1 cellular context compared by ENCODE assay signal in the genomic region with DNA sequence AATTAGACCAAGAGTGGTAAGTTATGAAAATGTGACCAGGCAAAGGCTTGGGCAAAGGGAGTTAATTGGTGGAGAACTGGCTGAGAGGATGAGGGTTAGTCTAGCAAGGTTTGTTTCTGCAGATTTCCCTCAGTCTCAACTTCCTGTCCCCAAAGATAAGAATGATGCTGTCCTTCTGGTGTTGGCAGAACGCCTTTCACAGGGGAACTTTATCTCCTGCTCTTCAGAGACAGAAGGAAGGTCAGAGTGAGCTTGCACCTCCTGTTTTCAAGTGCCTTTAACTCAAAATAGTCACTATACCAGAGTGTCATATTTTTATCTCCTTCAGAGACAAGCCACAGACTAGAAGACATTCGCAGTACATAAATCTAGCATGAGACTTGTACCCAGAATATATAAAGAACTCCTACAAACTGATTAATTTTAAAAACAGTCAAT.
A peak's percentile ranks its signal among the peaks of the same experiment; 100 is the strongest.
TF ChIP-seq lines count a peak whose summit lies in the region.

No MANE protein-coding gene starts in this region.

TF ChIP-seq in K562, 482 proteins besides CTCF, POLR2A, EP300 and RAD21 (continued from another document and continues in another):
- TF ChIP-seq, protein P1, sequence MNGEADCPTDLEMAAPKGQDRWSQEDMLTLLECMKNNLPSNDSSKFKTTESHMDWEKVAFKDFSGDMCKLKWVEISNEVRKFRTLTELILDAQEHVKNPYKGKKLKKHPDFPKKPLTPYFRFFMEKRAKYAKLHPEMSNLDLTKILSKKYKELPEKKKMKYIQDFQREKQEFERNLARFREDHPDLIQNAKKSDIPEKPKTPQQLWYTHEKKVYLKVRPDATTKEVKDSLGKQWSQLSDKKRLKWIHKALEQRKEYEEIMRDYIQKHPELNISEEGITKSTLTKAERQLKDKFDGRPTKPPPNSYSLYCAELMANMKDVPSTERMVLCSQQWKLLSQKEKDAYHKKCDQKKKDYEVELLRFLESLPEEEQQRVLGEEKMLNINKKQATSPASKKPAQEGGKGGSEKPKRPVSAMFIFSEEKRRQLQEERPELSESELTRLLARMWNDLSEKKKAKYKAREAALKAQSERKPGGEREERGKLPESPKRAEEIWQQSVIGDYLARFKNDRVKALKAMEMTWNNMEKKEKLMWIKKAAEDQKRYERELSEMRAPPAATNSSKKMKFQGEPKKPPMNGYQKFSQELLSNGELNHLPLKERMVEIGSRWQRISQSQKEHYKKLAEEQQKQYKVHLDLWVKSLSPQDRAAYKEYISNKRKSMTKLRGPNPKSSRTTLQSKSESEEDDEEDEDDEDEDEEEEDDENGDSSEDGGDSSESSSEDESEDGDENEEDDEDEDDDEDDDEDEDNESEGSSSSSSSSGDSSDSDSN (IDR thresholded peaks at IDR 0.05; ENCODE audit: borderline replicate concordance in 1 of 2, low read depth in 2 of 2, low read length in 2 of 2): no peak
- TF ChIP-seq SIX5 (IDR thresholded peaks at IDR 0.05; ENCODE audit: borderline replicate concordance in 1 of 2, insufficient read depth in 1 of 2, low read depth in 1 of 2, low read length in 2 of 2): no peak
- TF ChIP-seq SRSF7 (optimal IDR thresholded peaks at IDR 0.05; ENCODE audit: low read depth, low read length): no peak
- TF ChIP-seq ZNF75A (CRISPR knock-in tag; IDR thresholded peaks at IDR 0.05): no peak
- TF ChIP-seq NBN (IDR thresholded peaks at IDR 0.05; ENCODE audit: low read depth): 0 out of 2 replicates have a peak, but pooled peaks have one; percentile 60
- TF ChIP-seq FOSL1 (tag; conservative IDR thresholded peaks at IDR 0.05): peak; percentile 64
- TF ChIP-seq, protein P2, sequence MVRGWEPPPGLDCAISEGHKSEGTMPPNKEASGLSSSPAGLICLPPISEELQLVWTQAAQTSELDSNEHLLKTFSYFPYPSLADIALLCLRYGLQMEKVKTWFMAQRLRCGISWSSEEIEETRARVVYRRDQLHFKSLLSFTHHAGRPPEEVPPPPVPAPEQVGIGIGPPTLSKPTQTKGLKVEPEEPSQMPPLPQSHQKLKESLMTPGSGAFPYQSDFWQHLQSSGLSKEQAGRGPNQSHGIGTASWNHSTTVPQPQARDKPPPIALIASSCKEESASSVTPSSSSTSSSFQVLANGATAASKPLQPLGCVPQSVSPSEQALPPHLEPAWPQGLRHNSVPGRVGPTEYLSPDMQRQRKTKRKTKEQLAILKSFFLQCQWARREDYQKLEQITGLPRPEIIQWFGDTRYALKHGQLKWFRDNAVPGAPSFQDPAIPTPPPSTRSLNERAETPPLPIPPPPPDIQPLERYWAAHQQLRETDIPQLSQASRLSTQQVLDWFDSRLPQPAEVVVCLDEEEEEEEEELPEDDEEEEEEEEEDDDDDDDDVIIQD (CRISPR knock-in tag; IDR thresholded peaks at IDR 0.05): no peak
- no peak for TF ChIP-seq FIP1L1 (IDR thresholded peaks at IDR 0.05; ENCODE audit: low read depth, low read length, poor library complexity, severe bottlenecking)
- TF ChIP-seq BRD4 (IDR thresholded peaks at IDR 0.05): no peak
- no peak for TF ChIP-seq NCOA4 (IDR thresholded peaks at IDR 0.05; ENCODE audit: partially characterized antibody)
- peak; percentile 83 for TF ChIP-seq STAT5A (IDR thresholded peaks at IDR 0.05; ENCODE audit: borderline replicate concordance, low read length)
- TF ChIP-seq SRSF9 (IDR thresholded peaks at IDR 0.05; ENCODE audit: borderline replicate concordance, low read depth, low read length): no peak
- TF ChIP-seq MECOM (CRISPR knock-in tag; IDR thresholded peaks at IDR 0.05): peak; percentile 86; the same call in 1 of the 2 replicates
- TF ChIP-seq, protein P3, sequence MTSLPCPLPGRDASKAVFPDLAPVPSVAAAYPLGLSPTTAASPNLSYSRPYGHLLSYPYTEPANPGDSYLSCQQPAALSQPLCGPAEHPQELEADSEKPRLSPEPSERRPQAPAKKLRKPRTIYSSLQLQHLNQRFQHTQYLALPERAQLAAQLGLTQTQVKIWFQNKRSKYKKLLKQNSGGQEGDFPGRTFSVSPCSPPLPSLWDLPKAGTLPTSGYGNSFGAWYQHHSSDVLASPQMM (CRISPR knock-in tag; IDR thresholded peaks at IDR 0.05): no peak
- TF ChIP-seq ZNF431 (CRISPR knock-in tag; IDR thresholded peaks at IDR 0.05): no peak
- no peak for TF ChIP-seq ZNF445 (CRISPR knock-in tag; IDR thresholded peaks at IDR 0.05; ENCODE audit: low read depth)
- TF ChIP-seq TRIM28 (IDR thresholded peaks at IDR 0.05): no peak
- 0 out of 2 replicates have a peak, but pooled peaks have one; percentile 38 for TF ChIP-seq GATAD2A (IDR thresholded peaks at IDR 0.05)
- no peak for TF ChIP-seq HSF4 (CRISPR knock-in tag; IDR thresholded peaks at IDR 0.05; ENCODE audit: borderline replicate concordance)
- TF ChIP-seq PHTF2 (CRISPR knock-in tag; IDR thresholded peaks at IDR 0.05): no peak
- TF ChIP-seq NFATC3 (IDR thresholded peaks at IDR 0.05): no peak
- TF ChIP-seq ZNF133 (CRISPR knock-in tag; IDR thresholded peaks at IDR 0.05): no peak
- TF ChIP-seq CTBP1 (IDR thresholded peaks at IDR 0.05; ENCODE audit: borderline replicate concordance): peak; percentile 90
- no peak for TF ChIP-seq PPARD (CRISPR knock-in tag; IDR thresholded peaks at IDR 0.05)
- no peak for TF ChIP-seq ZFX (CRISPR knock-in tag; IDR thresholded peaks at IDR 0.05)
- no peak for TF ChIP-seq ZC3H8 (IDR thresholded peaks at IDR 0.05)
- TF ChIP-seq NEUROD1 (IDR thresholded peaks at IDR 0.05; ENCODE audit: borderline replicate concordance, low read depth, low read length, partially characterized antibody): peak; percentile 44
- TF ChIP-seq ZNF324 (CRISPR knock-in tag; IDR thresholded peaks at IDR 0.05): no peak
- TF ChIP-seq MBD2 (IDR thresholded peaks at IDR 0.05; ENCODE audit: borderline replicate concordance, low read depth): no peak
- TF ChIP-seq ARID2 (IDR thresholded peaks at IDR 0.05): no peak
- no peak for TF ChIP-seq ESRRB (CRISPR knock-in tag; IDR thresholded peaks at IDR 0.05; ENCODE audit: borderline replicate concordance)
- TF ChIP-seq, protein P4, sequence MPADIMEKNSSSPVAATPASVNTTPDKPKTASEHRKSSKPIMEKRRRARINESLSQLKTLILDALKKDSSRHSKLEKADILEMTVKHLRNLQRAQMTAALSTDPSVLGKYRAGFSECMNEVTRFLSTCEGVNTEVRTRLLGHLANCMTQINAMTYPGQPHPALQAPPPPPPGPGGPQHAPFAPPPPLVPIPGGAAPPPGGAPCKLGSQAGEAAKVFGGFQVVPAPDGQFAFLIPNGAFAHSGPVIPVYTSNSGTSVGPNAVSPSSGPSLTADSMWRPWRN (IDR thresholded peaks at IDR 0.05; ENCODE audit: low read depth): no peak
- no peak for TF ChIP-seq ZNF583 (CRISPR knock-in tag; IDR thresholded peaks at IDR 0.05)
- no peak for TF ChIP-seq ZNF12 (CRISPR knock-in tag; IDR thresholded peaks at IDR 0.05)
- TF ChIP-seq, protein P5, sequence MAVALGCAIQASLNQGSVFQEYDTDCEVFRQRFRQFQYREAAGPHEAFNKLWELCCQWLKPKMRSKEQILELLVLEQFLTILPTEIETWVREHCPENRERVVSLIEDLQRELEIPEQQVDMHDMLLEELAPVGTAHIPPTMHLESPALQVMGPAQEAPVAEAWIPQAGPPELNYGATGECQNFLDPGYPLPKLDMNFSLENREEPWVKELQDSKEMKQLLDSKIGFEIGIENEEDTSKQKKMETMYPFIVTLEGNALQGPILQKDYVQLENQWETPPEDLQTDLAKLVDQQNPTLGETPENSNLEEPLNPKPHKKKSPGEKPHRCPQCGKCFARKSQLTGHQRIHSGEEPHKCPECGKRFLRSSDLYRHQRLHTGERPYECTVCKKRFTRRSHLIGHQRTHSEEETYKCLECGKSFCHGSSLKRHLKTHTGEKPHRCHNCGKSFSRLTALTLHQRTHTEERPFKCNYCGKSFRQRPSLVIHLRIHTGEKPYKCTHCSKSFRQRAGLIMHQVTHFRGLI (CRISPR knock-in tag; IDR thresholded peaks at IDR 0.05): no peak
- TF ChIP-seq PTRF (tag; IDR thresholded peaks at IDR 0.05): no peak
- no peak for TF ChIP-seq SIN3B (IDR thresholded peaks at IDR 0.05; ENCODE audit: low read depth)
- TF ChIP-seq NFE2 (IDR thresholded peaks at IDR 0.05; ENCODE audit: low read depth): peak; percentile 58
- peak; percentile 76; the same call in 1 of the 2 replicates for TF ChIP-seq ZKSCAN8 (CRISPR knock-in tag; IDR thresholded peaks at IDR 0.05)
- TF ChIP-seq DNMT1 (IDR thresholded peaks at IDR 0.05): no peak
- no peak for TF ChIP-seq RBM15 (IDR thresholded peaks at IDR 0.05; ENCODE audit: insufficient read depth, low read length)
- TF ChIP-seq TRIM24 (IDR thresholded peaks at IDR 0.05): peak; percentile 86 to 92
- peak; percentile 53; the same call in 1 of the 2 replicates for TF ChIP-seq CREB1 (IDR thresholded peaks at IDR 0.05)
- no peak for TF ChIP-seq CREB1 (CRISPR knock-in tag; IDR thresholded peaks at IDR 0.05)
- 0 out of 2 replicates have a peak, but pooled peaks have one; percentile 27 for TF ChIP-seq JUN (IDR thresholded peaks at IDR 0.05; ENCODE audit: borderline replicate concordance, low read depth, low read length)
- no peak for TF ChIP-seq JUN (CRISPR knock-in tag; IDR thresholded peaks at IDR 0.05; ENCODE audit: borderline replicate concordance)
- peak; percentile 67 for TF ChIP-seq CCNT2 (IDR thresholded peaks at IDR 0.05; ENCODE audit: borderline replicate concordance, extremely low read depth, insufficient read length, low read depth, low read length)
- no peak for TF ChIP-seq TGIF2 (CRISPR knock-in tag; IDR thresholded peaks at IDR 0.05)
- no peak for TF ChIP-seq U2AF1 (optimal IDR thresholded peaks at IDR 0.05; ENCODE audit: low read depth, low read length)
- TF ChIP-seq TCF3 (CRISPR knock-in tag; IDR thresholded peaks at IDR 0.05): peak; percentile 96
- TF ChIP-seq MTA3 (IDR thresholded peaks at IDR 0.05; ENCODE audit: borderline replicate concordance): 0 out of 2 replicates have a peak, but pooled peaks have one; percentile 43
- peak; percentile 66 for TF ChIP-seq CXXC5 (CRISPR knock-in tag; IDR thresholded peaks at IDR 0.05)
- TF ChIP-seq ZNF766 (CRISPR knock-in tag; conservative IDR thresholded peaks at IDR 0.05): peak; percentile 87
- peak; percentile 54; the same call in 1 of the 2 replicates for TF ChIP-seq ZNF644 (tag; IDR thresholded peaks at IDR 0.05; ENCODE audit: low read depth)
- TF ChIP-seq SRF (CRISPR knock-in tag; IDR thresholded peaks at IDR 0.05): no peak
- TF ChIP-seq PML (IDR thresholded peaks at IDR 0.05; ENCODE audit: low read length): peak; percentile 85
- peak; percentile 93 for TF ChIP-seq MEIS2 (IDR thresholded peaks at IDR 0.05; ENCODE audit: partially characterized antibody)
- TF ChIP-seq SETDB1 (IDR thresholded peaks at IDR 0.05; ENCODE audit: low read length): no peak
- TF ChIP-seq TEAD4 (IDR thresholded peaks at IDR 0.05; ENCODE audit: low read length): peak; percentile 95
- no peak for TF ChIP-seq TEAD4 (CRISPR knock-in tag; IDR thresholded peaks at IDR 0.05; ENCODE audit: borderline replicate concordance)
- TF ChIP-seq CHD4 (IDR thresholded peaks at IDR 0.05; ENCODE audit: insufficient read depth, insufficient replicate concordance, low read depth, low read length, poor library complexity, severe bottlenecking): no peak
- peak; percentile 56 to 75; a peak in 2 of 4 replicates for TF ChIP-seq ARNT (IDR thresholded peaks at IDR 0.05)
- no peak for TF ChIP-seq SMC3 (conservative IDR thresholded peaks at IDR 0.05; ENCODE audit: insufficient read depth, low read depth, low read length)
- no peak for TF ChIP-seq HNRNPL (IDR thresholded peaks at IDR 0.05; ENCODE audit: low read depth, low read length)
- TF ChIP-seq ZNF589 (CRISPR knock-in tag; IDR thresholded peaks at IDR 0.05; ENCODE audit: low read depth): peak; percentile 75; the same call in 1 of the 2 replicates
- peak; percentile 36; the same call in 1 of the 2 replicates for TF ChIP-seq FOXJ2 (tag; IDR thresholded peaks at IDR 0.05)
- TF ChIP-seq RFX5 (IDR thresholded peaks at IDR 0.05; ENCODE audit: low read depth, low read length): no peak
- peak; percentile 94 for TF ChIP-seq SMAD4 (CRISPR knock-in tag; conservative IDR thresholded peaks at IDR 0.05)
- TF ChIP-seq, protein P6, sequence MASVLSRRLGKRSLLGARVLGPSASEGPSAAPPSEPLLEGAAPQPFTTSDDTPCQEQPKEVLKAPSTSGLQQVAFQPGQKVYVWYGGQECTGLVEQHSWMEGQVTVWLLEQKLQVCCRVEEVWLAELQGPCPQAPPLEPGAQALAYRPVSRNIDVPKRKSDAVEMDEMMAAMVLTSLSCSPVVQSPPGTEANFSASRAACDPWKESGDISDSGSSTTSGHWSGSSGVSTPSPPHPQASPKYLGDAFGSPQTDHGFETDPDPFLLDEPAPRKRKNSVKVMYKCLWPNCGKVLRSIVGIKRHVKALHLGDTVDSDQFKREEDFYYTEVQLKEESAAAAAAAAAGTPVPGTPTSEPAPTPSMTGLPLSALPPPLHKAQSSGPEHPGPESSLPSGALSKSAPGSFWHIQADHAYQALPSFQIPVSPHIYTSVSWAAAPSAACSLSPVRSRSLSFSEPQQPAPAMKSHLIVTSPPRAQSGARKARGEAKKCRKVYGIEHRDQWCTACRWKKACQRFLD (CRISPR knock-in tag; IDR thresholded peaks at IDR 0.05): peak; percentile 80; the same call in 1 of the 2 replicates
- peak; percentile 87 for TF ChIP-seq HDAC3 (IDR thresholded peaks at IDR 0.05; ENCODE audit: borderline replicate concordance, partially characterized antibody)
- peak in 1 of 2 experiments; percentile 69; a peak in 2 of 4 replicates for TF ChIP-seq TEAD1 (CRISPR knock-in tag; IDR thresholded peaks at IDR 0.05)
- no peak for TF ChIP-seq C11orf30 (IDR thresholded peaks at IDR 0.05; ENCODE audit: low read depth)
- TF ChIP-seq ZNF668 (CRISPR knock-in tag; IDR thresholded peaks at IDR 0.05): no peak
- TF ChIP-seq, protein P7, sequence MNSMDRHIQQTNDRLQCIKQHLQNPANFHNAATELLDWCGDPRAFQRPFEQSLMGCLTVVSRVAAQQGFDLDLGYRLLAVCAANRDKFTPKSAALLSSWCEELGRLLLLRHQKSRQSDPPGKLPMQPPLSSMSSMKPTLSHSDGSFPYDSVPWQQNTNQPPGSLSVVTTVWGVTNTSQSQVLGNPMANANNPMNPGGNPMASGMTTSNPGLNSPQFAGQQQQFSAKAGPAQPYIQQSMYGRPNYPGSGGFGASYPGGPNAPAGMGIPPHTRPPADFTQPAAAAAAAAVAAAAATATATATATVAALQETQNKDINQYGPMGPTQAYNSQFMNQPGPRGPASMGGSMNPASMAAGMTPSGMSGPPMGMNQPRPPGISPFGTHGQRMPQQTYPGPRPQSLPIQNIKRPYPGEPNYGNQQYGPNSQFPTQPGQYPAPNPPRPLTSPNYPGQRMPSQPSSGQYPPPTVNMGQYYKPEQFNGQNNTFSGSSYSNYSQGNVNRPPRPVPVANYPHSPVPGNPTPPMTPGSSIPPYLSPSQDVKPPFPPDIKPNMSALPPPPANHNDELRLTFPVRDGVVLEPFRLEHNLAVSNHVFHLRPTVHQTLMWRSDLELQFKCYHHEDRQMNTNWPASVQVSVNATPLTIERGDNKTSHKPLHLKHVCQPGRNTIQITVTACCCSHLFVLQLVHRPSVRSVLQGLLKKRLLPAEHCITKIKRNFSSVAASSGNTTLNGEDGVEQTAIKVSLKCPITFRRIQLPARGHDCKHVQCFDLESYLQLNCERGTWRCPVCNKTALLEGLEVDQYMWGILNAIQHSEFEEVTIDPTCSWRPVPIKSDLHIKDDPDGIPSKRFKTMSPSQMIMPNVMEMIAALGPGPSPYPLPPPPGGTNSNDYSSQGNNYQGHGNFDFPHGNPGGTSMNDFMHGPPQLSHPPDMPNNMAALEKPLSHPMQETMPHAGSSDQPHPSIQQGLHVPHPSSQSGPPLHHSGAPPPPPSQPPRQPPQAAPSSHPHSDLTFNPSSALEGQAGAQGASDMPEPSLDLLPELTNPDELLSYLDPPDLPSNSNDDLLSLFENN (IDR thresholded peaks at IDR 0.05; ENCODE audit: low read depth in 2 of 2, low read length in 2 of 2): peak in 1 of 2 experiments; percentile 68; a peak in 2 of 4 replicates
